Comparison of ENCODE assay signal across 11 cellular contexts in genomic region chr5:133565993-133566392, GRCh38. TPM values are rescaled to one million over a fixed set of nuclear protein-coding genes. Genes with fewer than 3 reads are reported as not detected.
A peak's percentile ranks its signal among the peaks of the same experiment; 100 is the strongest.
DNase-seq lines count a peak whose midpoint lies in the region; ATAC-seq, FAIRE-seq and TF ChIP-seq lines count a peak whose summit lies in the region.
"Had no signal": no experiment of that assay in that cellular context is flagged by ENCODE, and none has a peak within 500 bp of the region (broad histone marks: within the 10 kb centered on the region; RNA-seq: fewer than 3 reads in every experiment).

No MANE protein-coding gene starts in this region.

- H3K4me3 ChIP-seq in fibroblast of the aortic adventitia (ENCODE audit: low read depth, low read length) (no peak overlapping the region), upper lobe of left lung (no peak overlapping the region)
- H3K4me3 ChIP-seq: sigmoid colon, SJSA1 had no signal

- no peak for TF ChIP-seq CTCF in fibroblast of the aortic adventitia (IDR thresholded peaks at IDR 0.05; ENCODE audit: insufficient read depth, low read length)
- no peak for TF ChIP-seq CTCF in upper lobe of left lung (IDR thresholded peaks at IDR 0.05)

- no peaks in the 10 kb centered on the region for H3K27me3 ChIP-seq in upper lobe of left lung
- H3K27me3 ChIP-seq: sigmoid colon had no signal

- no peak overlapping the region for H3K27ac ChIP-seq in upper lobe of left lung
- H3K27ac ChIP-seq: sigmoid colon, SJSA1 had no signal

- peaks cover 0 to 7% (median 0%) of the 10 kb centered on the region in 4 donors for H3K4me1 ChIP-seq in upper lobe of left lung
- H3K4me1 ChIP-seq: sigmoid colon, SJSA1 had no signal

- no peak for TF ChIP-seq EP300 in upper lobe of left lung (IDR thresholded peaks at IDR 0.05)

- no peaks in the 10 kb centered on the region for H3K36me3 ChIP-seq in upper lobe of left lung
- H3K36me3 ChIP-seq: sigmoid colon, SJSA1 had no signal

- H3K9me3 ChIP-seq in upper lobe of left lung: no peaks in the 10 kb centered on the region
- H3K9me3 ChIP-seq: sigmoid colon, SJSA1 had no signal

- ATAC-seq in upper lobe of left lung (ENCODE audit: low FRiP score in 2 of 2): no peak
- no peak for ATAC-seq in GM21737 (IDR thresholded peaks at IDR 0.05; ENCODE audit: unreplicated experiment)
- no peak for ATAC-seq in HG03432 (IDR thresholded peaks at IDR 0.05; ENCODE audit: unreplicated experiment)

- DNase-seq in stimulated activated CD4-positive, alpha-beta T cell treated with anti-CD3 and anti-CD28 coated beads, Interleukin-15, amount 100 ng/mL, for 24 hours: peak; percentile 37
- DNase-seq in stimulated activated CD4-positive, alpha-beta T cell treated with anti-CD3 and anti-CD28 coated beads, Interleukin-4, amount 100 ng/mL, for 4 hours: no peak
- peak; percentile 18 for DNase-seq in SW480 (ENCODE audit: low spot score)
- DNase-seq in fibroblast of the aortic adventitia (ENCODE audit: low read depth): peak; percentile 35
- peak; percentile 44 for DNase-seq in urothelium cell line (ENCODE audit: low spot score)
- DNase-seq in upper lobe of left lung: no peak
- DNase-seq: sigmoid colon, substantia nigra had no signal

- 64 to 79% methylated on average over 3 of the region's 3 CpGs for WGBS in upper lobe of left lung, 2 donors

- FAIRE-seq in urothelium cell line (lab: Jason Lieb, UNC): no peak

- no peak for TF ChIP-seq POLR2A in upper lobe of left lung (IDR thresholded peaks at IDR 0.05)

RNA-seq across cellular contexts. Expression of gene FSTL4, which starts 46.3 kb away (rescaled TPM):
- total RNA-seq in fibroblast of the aortic adventitia (ENCODE audit: low replicate concordance) (not detected in 2 replicates), upper lobe of left lung (1 to 10 TPM in 4 of 6 donors, under 1 TPM in 2; 0.49 to 4.6 (median 1.1) TPM)

Comparison
In these comparisons a context has a peak if more than half of its experiments do, and no peak if none do; other contexts are left out.
1. DNase-seq: peak in stimulated activated CD4-positive, alpha-beta T cell treated with anti-CD3 and anti-CD28 coated beads, Interleukin-15, amount 100 ng/mL, for 24 hours (single experiment), SW480 (single experiment), fibroblast of the aortic adventitia (single experiment) and urothelium cell line (single experiment); none in stimulated activated CD4-positive, alpha-beta T cell treated with anti-CD3 and anti-CD28 coated beads, Interleukin-4, amount 100 ng/mL, for 4 hours (0 of 2) and upper lobe of left lung (0 of 2).